ENCODE assay signal across 1 cellular context in genomic region chr3:129622418-129622872, GRCh38.
TF ChIP-seq lines count a peak whose summit lies in the region.

No MANE protein-coding gene starts in this region.

TF ChIP-seq in IMR-90, 13 proteins besides CTCF, POLR2A, EP300 and RAD21 (continued from another document):
- TF ChIP-seq NFE2L2 (IDR thresholded peaks at IDR 0.05; ENCODE audit: low read depth, low read length) = no peak
TF ChIP-seq in IMR-90: peak in this region for 0.
